Comparison of ENCODE assay signal across 16 cellular contexts in genomic region chr7:55522268-55522902, GRCh38. TPM values are rescaled to one million over a fixed set of nuclear protein-coding genes. Genes with fewer than 3 reads are reported as not detected.
A peak's percentile ranks its signal among the peaks of the same experiment; 100 is the strongest.
DNase-seq lines count a peak whose midpoint lies in the region; ATAC-seq and TF ChIP-seq lines count a peak whose summit lies in the region.
"Had no signal": no experiment of that assay in that cellular context is flagged by ENCODE, and none has a peak within 500 bp of the region (broad histone marks: within the 10 kb centered on the region; RNA-seq: fewer than 3 reads in every experiment).

No MANE protein-coding gene starts in this region.

- peak; percentile 39 for DNase-seq in NCI-H146 (lab: John Stamatoyannopoulos, UW)
- no peak for DNase-seq in NCI-H146 treated with DMSO at 0.1 percent for 48 hours (lab: John Stamatoyannopoulos, UW; ENCODE audit: unreplicated experiment)
- DNase-seq in SHP77 (lab: John Stamatoyannopoulos, UW), result peak; percentile 55 to 79
- no peak for DNase-seq in thoracic aorta (ENCODE audit: low spot score)
- DNase-seq in T-helper 2 cell, result no peak
- DNase-seq in NCI-H82 (lab: John Stamatoyannopoulos, UW), result no peak
- DNase-seq: 8988T; activated CD4-positive, alpha-beta T cell treated with anti-CD3 and anti-CD28 coated beads, Interleukin-2, amount 50 U/mL, for 1 hour; CD4-positive, CD25-positive, alpha-beta regulatory T cell; DMS79 treated with DMSO at 0.1 percent for 48 hours; foreskin melanocyte; NCI-H2171; retina; testis had no signal

- H3K27ac ChIP-seq in thoracic aorta, result peak overlapping the region; percentile 62
- H3K27ac ChIP-seq: testis had no signal

- H3K36me3 ChIP-seq in endocrine pancreas (ENCODE audit: control insufficient read depth, insufficient read depth, low read length), result no peaks in the 10 kb centered on the region
- peaks cover 13% of the 10 kb centered on the region for H3K36me3 ChIP-seq in thoracic aorta

- no peaks in the 10 kb centered on the region for H3K27me3 ChIP-seq in endocrine pancreas (ENCODE audit: control insufficient read depth, insufficient read depth, low read length)
- H3K27me3 ChIP-seq in thoracic aorta (replicated peaks; ENCODE audit: insufficient read depth), result no peaks in the 10 kb centered on the region
- H3K27me3 ChIP-seq: testis had no signal

- ATAC-seq in thoracic aorta (ENCODE audit: insufficient number of reproducible peaks, low FRiP score, low read depth) (no peak), HG02840 (IDR thresholded peaks at IDR 0.05; ENCODE audit: low FRiP score, unreplicated experiment) (no peak)

- TF ChIP-seq CTCF in thoracic aorta (IDR thresholded peaks at IDR 0.05), result no peak

- no peak overlapping the region for H3K4me3 ChIP-seq in endocrine pancreas (ENCODE audit: control insufficient read depth, insufficient read depth, low read length)
- no peak overlapping the region for H3K4me3 ChIP-seq in thoracic aorta
- H3K4me3 ChIP-seq: testis had no signal

- H3K4me1 ChIP-seq in endocrine pancreas (ENCODE audit: control insufficient read depth, insufficient read depth, low read length) (no peaks in the 10 kb centered on the region), thoracic aorta (ENCODE audit: control insufficient read depth in 1 of 2, low read depth in 2 of 2) (peaks cover 35 to 53% of the 10 kb centered on the region in 2 donors)

- peak overlapping the region; percentile 10 for H3K9ac ChIP-seq in endocrine pancreas (ENCODE audit: control insufficient read depth, insufficient read depth, low read length)

- no peaks in the 10 kb centered on the region for H3K9me3 ChIP-seq in endocrine pancreas (ENCODE audit: control insufficient read depth, low read length)
- H3K9me3 ChIP-seq in thoracic aorta, result no peaks in the 10 kb centered on the region
- H3K9me3 ChIP-seq: testis had no signal

RNA-seq across cellular contexts. Expression of gene VOPP1, which starts 49.9 kb away (rescaled TPM):
- 100 to 1,000 TPM in 1 of 2 donors, 10 to 100 TPM in 1; 88.9 to 131 TPM for total RNA-seq in thoracic aorta

Comparison
In these comparisons a context has a peak if more than half of its experiments do, and no peak if none do; other contexts are left out.
1. DNase-seq: peak in NCI-H146 (single experiment) and SHP77 (2 of 2); none in NCI-H146 treated with DMSO at 0.1 percent for 48 hours (single experiment), thoracic aorta (single experiment), T-helper 2 cell (0 of 5) and NCI-H82 (single experiment).